In genomic region chr5:103612545-103612944, GRCh38 we compare ENCODE assay signal across 1 cellular context.
TF ChIP-seq lines count a peak whose summit lies in the region.

No MANE protein-coding gene starts in this region.

TF ChIP-seq in GM23338, 12 proteins besides CTCF, POLR2A, EP300 and RAD21 (continued from another document):
- TF ChIP-seq ETS1 (IDR thresholded peaks at IDR 0.05), result no peak
- no peak for TF ChIP-seq CREB1 (CRISPR knock-in tag; IDR thresholded peaks at IDR 0.05; ENCODE audit: low read depth)
- TF ChIP-seq, protein P1, sequence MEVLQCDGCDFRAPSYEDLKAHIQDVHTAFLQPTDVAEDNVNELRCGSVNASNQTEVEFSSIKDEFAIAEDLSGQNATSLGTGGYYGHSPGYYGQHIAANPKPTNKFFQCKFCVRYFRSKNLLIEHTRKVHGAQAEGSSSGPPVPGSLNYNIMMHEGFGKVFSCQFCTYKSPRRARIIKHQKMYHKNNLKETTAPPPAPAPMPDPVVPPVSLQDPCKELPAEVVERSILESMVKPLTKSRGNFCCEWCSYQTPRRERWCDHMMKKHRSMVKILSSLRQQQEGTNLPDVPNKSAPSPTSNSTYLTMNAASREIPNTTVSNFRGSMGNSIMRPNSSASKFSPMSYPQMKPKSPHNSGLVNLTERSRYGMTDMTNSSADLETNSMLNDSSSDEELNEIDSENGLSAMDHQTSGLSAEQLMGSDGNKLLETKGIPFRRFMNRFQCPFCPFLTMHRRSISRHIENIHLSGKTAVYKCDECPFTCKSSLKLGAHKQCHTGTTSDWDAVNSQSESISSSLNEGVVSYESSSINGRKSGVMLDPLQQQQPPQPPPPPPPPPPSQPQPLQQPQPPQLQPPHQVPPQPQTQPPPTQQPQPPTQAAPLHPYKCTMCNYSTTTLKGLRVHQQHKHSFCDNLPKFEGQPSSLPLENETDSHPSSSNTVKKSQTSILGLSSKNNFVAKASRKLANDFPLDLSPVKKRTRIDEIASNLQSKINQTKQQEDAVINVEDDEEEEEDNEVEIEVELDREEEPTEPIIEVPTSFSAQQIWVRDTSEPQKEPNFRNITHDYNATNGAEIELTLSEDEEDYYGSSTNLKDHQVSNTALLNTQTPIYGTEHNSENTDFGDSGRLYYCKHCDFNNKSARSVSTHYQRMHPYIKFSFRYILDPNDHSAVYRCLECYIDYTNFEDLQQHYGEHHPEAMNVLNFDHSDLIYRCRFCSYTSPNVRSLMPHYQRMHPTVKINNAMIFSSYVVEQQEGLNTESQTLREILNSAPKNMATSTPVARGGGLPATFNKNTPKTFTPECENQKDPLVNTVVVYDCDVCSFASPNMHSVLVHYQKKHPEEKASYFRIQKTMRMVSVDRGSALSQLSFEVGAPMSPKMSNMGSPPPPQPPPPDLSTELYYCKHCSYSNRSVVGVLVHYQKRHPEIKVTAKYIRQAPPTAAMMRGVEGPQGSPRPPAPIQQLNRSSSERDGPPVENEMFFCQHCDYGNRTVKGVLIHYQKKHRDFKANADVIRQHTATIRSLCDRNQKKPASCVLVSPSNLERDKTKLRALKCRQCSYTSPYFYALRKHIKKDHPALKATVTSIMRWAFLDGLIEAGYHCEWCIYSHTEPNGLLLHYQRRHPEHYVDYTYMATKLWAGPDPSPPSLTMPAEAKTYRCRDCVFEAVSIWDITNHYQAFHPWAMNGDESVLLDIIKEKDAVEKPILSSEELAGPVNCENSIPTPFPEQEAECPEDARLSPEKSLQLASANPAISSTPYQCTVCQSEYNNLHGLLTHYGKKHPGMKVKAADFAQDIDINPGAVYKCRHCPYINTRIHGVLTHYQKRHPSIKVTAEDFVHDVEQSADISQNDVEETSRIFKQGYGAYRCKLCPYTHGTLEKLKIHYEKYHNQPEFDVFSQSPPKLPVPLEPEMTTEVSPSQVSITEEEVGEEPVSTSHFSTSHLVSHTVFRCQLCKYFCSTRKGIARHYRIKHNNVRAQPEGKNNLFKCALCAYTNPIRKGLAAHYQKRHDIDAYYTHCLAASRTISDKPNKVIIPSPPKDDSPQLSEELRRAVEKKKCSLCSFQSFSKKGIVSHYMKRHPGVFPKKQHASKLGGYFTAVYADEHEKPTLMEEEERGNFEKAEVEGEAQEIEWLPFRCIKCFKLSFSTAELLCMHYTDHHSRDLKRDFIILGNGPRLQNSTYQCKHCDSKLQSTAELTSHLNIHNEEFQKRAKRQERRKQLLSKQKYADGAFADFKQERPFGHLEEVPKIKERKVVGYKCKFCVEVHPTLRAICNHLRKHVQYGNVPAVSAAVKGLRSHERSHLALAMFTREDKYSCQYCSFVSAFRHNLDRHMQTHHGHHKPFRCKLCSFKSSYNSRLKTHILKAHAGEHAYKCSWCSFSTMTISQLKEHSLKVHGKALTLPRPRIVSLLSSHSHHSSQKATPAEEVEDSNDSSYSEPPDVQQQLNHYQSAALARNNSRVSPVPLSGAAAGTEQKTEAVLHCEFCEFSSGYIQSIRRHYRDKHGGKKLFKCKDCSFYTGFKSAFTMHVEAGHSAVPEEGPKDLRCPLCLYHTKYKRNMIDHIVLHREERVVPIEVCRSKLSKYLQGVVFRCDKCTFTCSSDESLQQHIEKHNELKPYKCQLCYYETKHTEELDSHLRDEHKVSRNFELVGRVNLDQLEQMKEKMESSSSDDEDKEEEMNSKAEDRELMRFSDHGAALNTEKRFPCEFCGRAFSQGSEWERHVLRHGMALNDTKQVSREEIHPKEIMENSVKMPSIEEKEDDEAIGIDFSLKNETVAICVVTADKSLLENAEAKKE (CRISPR knock-in tag; IDR thresholded peaks at IDR 0.05), result no peak
- TF ChIP-seq STAT1 (IDR thresholded peaks at IDR 0.05; ENCODE audit: unreplicated experiment), result no peak
- no peak for TF ChIP-seq EZH2 (IDR thresholded peaks at IDR 0.05; ENCODE audit: low read depth, unreplicated experiment)
- no peak for TF ChIP-seq ZNF114 (CRISPR knock-in tag; IDR thresholded peaks at IDR 0.05)
